Comparison of ENCODE assay signal across 22 cellular contexts in genomic region chr2:191804711-191805230, GRCh38. TPM values are rescaled to one million over a fixed set of nuclear protein-coding genes. Genes with fewer than 3 reads are reported as not detected.
A peak's percentile ranks its signal among the peaks of the same experiment; 100 is the strongest.
DNase-seq lines count a peak whose midpoint lies in the region; ATAC-seq, FAIRE-seq and TF ChIP-seq lines count a peak whose summit lies in the region.
"Had no signal": no experiment of that assay in that cellular context is flagged by ENCODE, and none has a peak within 500 bp of the region (broad histone marks: within the 10 kb centered on the region; RNA-seq: fewer than 3 reads in every experiment).

No MANE protein-coding gene starts in this region.

- no peaks in the 10 kb centered on the region for H3F3A ChIP-seq in smooth muscle cell (ENCODE audit: low read depth)

- no peak overlapping the region for H3K4me3 Mint-ChIP-seq in mesothelial cell of epicardium
- H3K4me3 Mint-ChIP-seq: CD14-positive monocyte; CD4-positive, alpha-beta memory T cell; GM23338; HFFc6; IgD-negative memory B cell had no signal

- no peaks in the 10 kb centered on the region for H3K36me3 ChIP-seq in esophagus squamous epithelium
- no peaks in the 10 kb centered on the region for H3K36me3 ChIP-seq in smooth muscle cell (ENCODE audit: low read depth)
- H3K36me3 ChIP-seq: BLaER1 had no signal

- in situ Hi-C loops in astrocyte of the cerebellum (cut with HindIII; ENCODE audit: low sequenced_read_pairs), result loop anchor here (25.0 kb wide), 1 partner anchor 242 kb away; no protein-coding TSS in a partner anchor

- H3K27ac ChIP-seq in esophagus squamous epithelium (no peak overlapping the region), smooth muscle cell (ENCODE audit: low read depth) (no peak overlapping the region)
- H3K27ac ChIP-seq: BLaER1 had no signal

- peaks cover 10% of the 10 kb centered on the region for H3K4me1 Mint-ChIP-seq in mesothelial cell of epicardium
- H3K4me1 Mint-ChIP-seq: CD14-positive monocyte; CD4-positive, alpha-beta memory T cell; GM23338; IgD-negative memory B cell had no signal

- FAIRE-seq in H54 (lab: Jason Lieb, UNC) (peak; percentile 30), urothelium cell line (lab: Jason Lieb, UNC) (peak; percentile 44)
- FAIRE-seq: GM12878, HepG2 had no signal

- H3K27me3 Mint-ChIP-seq in mesothelial cell of epicardium (ENCODE audit: low read depth), result peaks cover 2% of the 10 kb centered on the region
- H3K27me3 Mint-ChIP-seq: IgD-negative memory B cell had no signal

- no peaks in the 10 kb centered on the region for H3K9me3 ChIP-seq in esophagus squamous epithelium
- no peaks in the 10 kb centered on the region for H3K9me3 ChIP-seq in smooth muscle cell (replicated peaks; ENCODE audit: low read depth)
- H3K9me3 ChIP-seq: BLaER1 had no signal

- H3K9ac ChIP-seq in smooth muscle cell (ENCODE audit: low read depth), result no peak overlapping the region
- H3K9ac ChIP-seq: BLaER1 had no signal

- H4K20me1 ChIP-seq in smooth muscle cell (ENCODE audit: low read depth), result no peaks in the 10 kb centered on the region
- H4K20me1 ChIP-seq: BLaER1 had no signal

- H3K27ac Mint-ChIP-seq in mesothelial cell of epicardium, result peak overlapping the region; percentile 64
- H3K27ac Mint-ChIP-seq: CD14-positive monocyte; CD4-positive, alpha-beta memory T cell; GM23338; HFFc6; IgD-negative memory B cell had no signal

- no peaks in the 10 kb centered on the region for H3K36me3 Mint-ChIP-seq in mesothelial cell of epicardium
- H3K36me3 Mint-ChIP-seq: CD14-positive monocyte; CD4-positive, alpha-beta memory T cell; IgD-negative memory B cell had no signal

- no peaks in the 10 kb centered on the region for H3K27me3 ChIP-seq in esophagus squamous epithelium
- H3K27me3 ChIP-seq in smooth muscle cell (ENCODE audit: low read depth), result no peaks in the 10 kb centered on the region
- H3K27me3 ChIP-seq: BLaER1 had no signal

- ATAC-seq in HG03439 (IDR thresholded peaks at IDR 0.05; ENCODE audit: unreplicated experiment), result no peak
- ATAC-seq: GM12878, GM23338, HCT116, HepG2 had no signal

- DNase-seq in H54 (ENCODE audit: insufficient read length, low spot score) (no peak), astrocyte of the cerebellum (ENCODE audit: low read depth) (peak; percentile 2), mesothelial cell of epicardium (ENCODE audit: low spot score in 2 of 2, unreplicated experiment in 2 of 2) (no peak), urothelium cell line (ENCODE audit: low spot score) (no peak), esophagus squamous epithelium (lab: John Stamatoyannopoulos, UW) (no peak), smooth muscle cell (lab: John Stamatoyannopoulos, UW; ENCODE audit: unreplicated experiment) (no peak)
- DNase-seq: 8988T; Calu3; CD4-positive, alpha-beta memory T cell; DMS53; DND-41; EL; H7; HFFc6 had no signal

- WGBS in esophagus squamous epithelium, 2 donors, result 81% methylated on average over 12 of the region's 12 CpGs
- 87% methylated on average over 12 of the region's 12 CpGs for WGBS in smooth muscle cell (ENCODE audit: low lambda C conversion rate)

- H3K4me1 ChIP-seq in esophagus squamous epithelium, result no peaks in the 10 kb centered on the region
- H3K4me1 ChIP-seq in smooth muscle cell (ENCODE audit: low read depth), result no peaks in the 10 kb centered on the region
- H3K4me1 ChIP-seq: BLaER1 had no signal

- H3K4me2 ChIP-seq in smooth muscle cell, result no peak overlapping the region
- H3K4me2 ChIP-seq: BLaER1, GM23338 had no signal

- TF ChIP-seq POLR2A in H54 (IDR thresholded peaks at IDR 0.05; ENCODE audit: low read depth, low read length) (no peak), esophagus squamous epithelium (IDR thresholded peaks at IDR 0.05) (no peak)

- intact Hi-C loops in esophagus squamous epithelium (cut with DNase I), result no loop called here

- H2AFZ ChIP-seq in smooth muscle cell (ENCODE audit: low read depth), result no peak overlapping the region
- H2AFZ ChIP-seq: GM23338 had no signal

- TF ChIP-seq CTCF in astrocyte of the cerebellum (IDR thresholded peaks at IDR 0.05; ENCODE audit: low read depth, low read length, missing control alignments), result no peak
- TF ChIP-seq CTCF in mesothelial cell of epicardium (IDR thresholded peaks at IDR 0.05; ENCODE audit: unreplicated experiment), result no peak
- no peak for TF ChIP-seq CTCF in esophagus squamous epithelium (IDR thresholded peaks at IDR 0.05)
- TF ChIP-seq CTCF in smooth muscle cell (IDR thresholded peaks at IDR 0.05; ENCODE audit: borderline replicate concordance, insufficient read depth, poor library complexity, severe bottlenecking), result no peak

- peaks cover 3% of the 10 kb centered on the region for H3K9me3 Mint-ChIP-seq in mesothelial cell of epicardium
- H3K9me3 Mint-ChIP-seq: CD14-positive monocyte; CD4-positive, alpha-beta memory T cell; GM23338; HFFc6; IgD-negative memory B cell had no signal

- no peaks in the 10 kb centered on the region for H3K79me2 ChIP-seq in smooth muscle cell (ENCODE audit: low read depth)

- H3K4me3 ChIP-seq in astrocyte of the cerebellum (ENCODE audit: low read depth, low read length) (no peak overlapping the region), esophagus squamous epithelium (no peak overlapping the region), smooth muscle cell (no peak overlapping the region)
- H3K4me3 ChIP-seq: BLaER1, GM12878, GM23338 had no signal

RNA-seq across cellular contexts. Expression of gene CAVIN2, which starts 42.1 kb away (rescaled TPM):
- total RNA-seq in mesothelial cell of epicardium (0.72 to 0.96 TPM (median 0.80 TPM) in 3 replicates), esophagus squamous epithelium (10 to 100 TPM; 12.4 to 50.7 (median 16.6) TPM), smooth muscle cell (0.13 TPM in 1 of 2 replicates, not detected in the other)
- not detected in 2 replicates for polyA plus RNA-seq in smooth muscle cell
- total RNA-seq: Calu3; CD4-positive, alpha-beta memory T cell; GM12878 had no signal
- polyA plus RNA-seq: GM12878 had no signal
